Comparison of ENCODE assay signal across 7 cellular contexts in the genomic region with DNA sequence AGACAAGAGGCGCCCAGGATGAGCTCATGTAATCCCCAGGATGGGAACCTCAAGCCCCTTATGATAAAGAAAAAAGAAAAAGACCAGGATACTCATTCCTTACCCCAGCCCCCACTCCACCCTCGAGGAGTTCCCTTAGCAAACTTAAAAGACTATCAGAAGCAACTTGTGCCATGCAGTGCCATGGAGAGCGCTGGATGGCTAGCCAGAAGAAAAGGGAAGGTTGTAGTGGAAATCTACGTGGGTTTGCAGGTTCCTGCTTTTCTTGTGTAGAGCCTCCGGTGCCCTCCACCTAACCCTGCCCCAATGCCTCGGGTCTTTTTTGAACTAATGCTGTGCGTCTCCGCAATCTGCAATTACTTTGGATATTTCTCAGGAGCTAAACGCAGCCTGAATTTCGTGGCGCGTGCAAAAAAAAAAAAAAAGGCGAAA. TPM values are rescaled to one million over a fixed set of nuclear protein-coding genes. Genes with fewer than 3 reads are reported as not detected.
A peak's percentile ranks its signal among the peaks of the same experiment; 100 is the strongest.
DNase-seq lines count a peak whose midpoint lies in the region; TF ChIP-seq lines count a peak whose summit lies in the region.

No MANE protein-coding gene starts in this region.

- peaks cover 25% of the 10 kb centered on the region for H3K27me3 ChIP-seq in NT2/D1 (ENCODE audit: insufficient read depth, insufficient read length)

- TF ChIP-seq CTCF in fibroblast of the aortic adventitia (IDR thresholded peaks at IDR 0.05; ENCODE audit: insufficient read depth, low read length) (no peak), retinal pigment epithelial cell (conservative IDR thresholded peaks at IDR 0.05; ENCODE audit: low read depth, low read length) (no peak)

- H3K4me3 ChIP-seq in NT2/D1 (ENCODE audit: insufficient read length, low read depth), result peak overlapping the region; percentile 34
- H3K4me3 ChIP-seq in fibroblast of the aortic adventitia (ENCODE audit: low read depth, low read length), result peak overlapping the region; percentile 15
- peak overlapping the region; percentile 49 for H3K4me3 ChIP-seq in retinal pigment epithelial cell (ENCODE audit: low read length)

- no peaks in the 10 kb centered on the region for H3K36me3 ChIP-seq in NT2/D1 (ENCODE audit: insufficient read depth, insufficient read length, low read length)

- H3K9me3 ChIP-seq in NT2/D1 (ENCODE audit: insufficient read depth, low read length), result no peaks in the 10 kb centered on the region

- no peaks in the 10 kb centered on the region for H3K4me1 ChIP-seq in NT2/D1 (ENCODE audit: insufficient read depth, insufficient read length)

- H3K9ac ChIP-seq in NT2/D1 (ENCODE audit: insufficient read length, low read depth), result no peak overlapping the region

- DNase-seq in GDM1 (lab: John Stamatoyannopoulos, UW), result peak; percentile 30
- no peak for DNase-seq in NT2/D1 (ENCODE audit: low read depth, low spot score)
- no peak for DNase-seq in fibroblast of the aortic adventitia (ENCODE audit: low read depth)
- no peak for DNase-seq in retinal pigment epithelial cell (ENCODE audit: low read depth)
- no peak for DNase-seq in SHP77 treated with DMSO at 0.1 percent for 48 hours (lab: John Stamatoyannopoulos, UW)
- DNase-seq in SK-N-DZ (ENCODE audit: low spot score), result no peak
- no peak for DNase-seq in NCI-H1436 treated with DMSO at 0.1 percent for 48 hours (lab: John Stamatoyannopoulos, UW)

RNA-seq across cellular contexts. Expression of a gene that starts 16.2 kb away (rescaled TPM):
- 0.09 TPM in 1 of 2 replicates, not detected in the other for total RNA-seq in fibroblast of the aortic adventitia (ENCODE audit: low replicate concordance)
- 12.0 and 17.2 TPM in 2 replicates for polyA plus RNA-seq in SK-N-DZ (2014; cell fraction: cytosol; rRNA removed)
- 20.7 and 24.1 TPM in 2 replicates for polyA plus RNA-seq in SK-N-DZ (2014; cell fraction: nucleus; rRNA removed)
